In genomic region chr1:176691251-176692228, GRCh38 we compare ENCODE assay signal across 1 cellular context.
TF ChIP-seq lines count a peak whose summit lies in the region.

No MANE protein-coding gene starts in this region.

TF ChIP-seq in HEK293, 187 proteins besides CTCF, POLR2A, EP300 and RAD21 (continued from another document and continues in another):
- no peak for TF ChIP-seq PRDM4 (tag by site-specific recombination; IDR thresholded peaks at IDR 0.05)
- no peak for TF ChIP-seq ZNF214 (tag by site-specific recombination; IDR thresholded peaks at IDR 0.05; ENCODE audit: borderline replicate concordance)
- 0 out of 2 replicates have a peak, but pooled peaks have one; percentile 28 for TF ChIP-seq ZNF501 (tag by site-specific recombination; IDR thresholded peaks at IDR 0.05)
- no peak for TF ChIP-seq ZNF146 (tag by site-specific recombination; IDR thresholded peaks at IDR 0.05)
- no peak for TF ChIP-seq ZNF488 (tag by site-specific recombination; IDR thresholded peaks at IDR 0.05)
- TF ChIP-seq HIC1 (tag by site-specific recombination; IDR thresholded peaks at IDR 0.05), result no peak
- no peak for TF ChIP-seq ZSCAN23 (tag by site-specific recombination; IDR thresholded peaks at IDR 0.05)
- no peak for TF ChIP-seq ZNF202 (tag by site-specific recombination; IDR thresholded peaks at IDR 0.05; ENCODE audit: borderline replicate concordance)
- no peak for TF ChIP-seq ZNF571 (tag by site-specific recombination; IDR thresholded peaks at IDR 0.05)
- TF ChIP-seq ZNF239 (tag by site-specific recombination; IDR thresholded peaks at IDR 0.05), result no peak
- no peak for TF ChIP-seq ZNF610 (tag by site-specific recombination; IDR thresholded peaks at IDR 0.05; ENCODE audit: borderline replicate concordance)
- TF ChIP-seq ZNF350 (tag by site-specific recombination; IDR thresholded peaks at IDR 0.05), result no peak
- peak; percentile 82 for TF ChIP-seq ZNF654 (tag by site-specific recombination; IDR thresholded peaks at IDR 0.05; ENCODE audit: low read depth)
- TF ChIP-seq ZIC2 (tag by site-specific recombination; IDR thresholded peaks at IDR 0.05), result no peak
- TF ChIP-seq ZNF830 (tag by site-specific recombination; IDR thresholded peaks at IDR 0.05; ENCODE audit: low read depth), result no peak
- no peak for TF ChIP-seq ZNF416 (tag by site-specific recombination; IDR thresholded peaks at IDR 0.05)
- TF ChIP-seq ZSCAN16 (tag by site-specific recombination; IDR thresholded peaks at IDR 0.05), result no peak
- TF ChIP-seq ZNF658 (tag by site-specific recombination; IDR thresholded peaks at IDR 0.05), result no peak
- TF ChIP-seq ZNF292 (tag by site-specific recombination; IDR thresholded peaks at IDR 0.05; ENCODE audit: borderline replicate concordance, low read depth), result no peak
- TF ChIP-seq SP3 (tag by site-specific recombination; IDR thresholded peaks at IDR 0.05), result no peak
- peak; percentile 66 for TF ChIP-seq PRDM1 (tag by site-specific recombination; IDR thresholded peaks at IDR 0.05)
- peak; percentile 20; the same call in 1 of the 2 replicates for TF ChIP-seq FEZF1 (tag by site-specific recombination; IDR thresholded peaks at IDR 0.05)
- no peak for TF ChIP-seq ZNF521 (tag by site-specific recombination; IDR thresholded peaks at IDR 0.05)
- no peak for TF ChIP-seq ZNF184 (tag by site-specific recombination; IDR thresholded peaks at IDR 0.05)
- TF ChIP-seq ZFP37 (tag by site-specific recombination; IDR thresholded peaks at IDR 0.05), result no peak
- no peak for TF ChIP-seq BCL6B (tag by site-specific recombination; IDR thresholded peaks at IDR 0.05)
- TF ChIP-seq SCRT1 (tag by site-specific recombination; IDR thresholded peaks at IDR 0.05; ENCODE audit: borderline replicate concordance), result peak; percentile 75; the same call in 1 of the 2 replicates
- TF ChIP-seq ZNF280C (tag by site-specific recombination; IDR thresholded peaks at IDR 0.05), result no peak
- TF ChIP-seq BCL11A (tag by site-specific recombination; IDR thresholded peaks at IDR 0.05; ENCODE audit: low read depth), result no peak
- no peak for TF ChIP-seq ZBTB8A (tag by site-specific recombination; IDR thresholded peaks at IDR 0.05)
- TF ChIP-seq ZNF473 (tag by site-specific recombination; IDR thresholded peaks at IDR 0.05), result no peak
- no peak for TF ChIP-seq SP2 (tag by site-specific recombination; IDR thresholded peaks at IDR 0.05)
- TF ChIP-seq TRIM28 (IDR thresholded peaks at IDR 0.05; ENCODE audit: borderline replicate concordance, low read length), result no peak
- TF ChIP-seq ZNF548 (tag by site-specific recombination; IDR thresholded peaks at IDR 0.05), result no peak
- TF ChIP-seq ZNF423 (tag by site-specific recombination; IDR thresholded peaks at IDR 0.05), result no peak
- TF ChIP-seq ZNF302 (tag by site-specific recombination; IDR thresholded peaks at IDR 0.05; ENCODE audit: low read depth), result no peak
- no peak for TF ChIP-seq ZNF664 (tag by site-specific recombination; IDR thresholded peaks at IDR 0.05)
- no peak for TF ChIP-seq GLI2 (tag by site-specific recombination; IDR thresholded peaks at IDR 0.05; ENCODE audit: borderline replicate concordance, low read depth)
- TF ChIP-seq ZNF629 (tag by site-specific recombination; IDR thresholded peaks at IDR 0.05), result 0 out of 2 replicates have a peak, but pooled peaks have one; percentile 18
- no peak for TF ChIP-seq YY2 (tag by site-specific recombination; IDR thresholded peaks at IDR 0.05)
- no peak for TF ChIP-seq ZNF555 (tag by site-specific recombination; conservative IDR thresholded peaks at IDR 0.05)
- no peak for TF ChIP-seq ZBTB48 (tag by site-specific recombination; IDR thresholded peaks at IDR 0.05)
- TF ChIP-seq ZBTB7A (tag by site-specific recombination; IDR thresholded peaks at IDR 0.05; ENCODE audit: low read depth), result no peak
- no peak for TF ChIP-seq HOXC10 (CRISPR knock-in tag; IDR thresholded peaks at IDR 0.05)
- TF ChIP-seq ZNF138 (tag by site-specific recombination; IDR thresholded peaks at IDR 0.05; ENCODE audit: borderline replicate concordance), result no peak
- TF ChIP-seq ZNF513 (tag by site-specific recombination; IDR thresholded peaks at IDR 0.05), result no peak
- TF ChIP-seq GLIS1 (tag by site-specific recombination; IDR thresholded peaks at IDR 0.05), result no peak
- no peak for TF ChIP-seq ZNF140 (tag by site-specific recombination; IDR thresholded peaks at IDR 0.05)
- no peak for TF ChIP-seq ZNF114 (tag by site-specific recombination; IDR thresholded peaks at IDR 0.05)
- TF ChIP-seq ZNF2 (tag by site-specific recombination; IDR thresholded peaks at IDR 0.05), result 0 out of 2 replicates have a peak, but pooled peaks have one; percentile 26
- TF ChIP-seq ZBTB49 (tag by site-specific recombination; IDR thresholded peaks at IDR 0.05; ENCODE audit: low read depth), result no peak
- TF ChIP-seq AEBP2 (tag by site-specific recombination; IDR thresholded peaks at IDR 0.05; ENCODE audit: borderline replicate concordance), result no peak
- no peak for TF ChIP-seq ZNF157 (tag by site-specific recombination; IDR thresholded peaks at IDR 0.05)
- no peak for TF ChIP-seq ZNF76 (tag by site-specific recombination; IDR thresholded peaks at IDR 0.05; ENCODE audit: borderline replicate concordance, low read depth)
- no peak for TF ChIP-seq ZNF248 (tag by site-specific recombination; IDR thresholded peaks at IDR 0.05)
- TF ChIP-seq ZNF558 (tag by site-specific recombination; IDR thresholded peaks at IDR 0.05), result no peak
- no peak for TF ChIP-seq ZNF175 (tag by site-specific recombination; IDR thresholded peaks at IDR 0.05)
- TF ChIP-seq ZNF449 (tag by site-specific recombination; IDR thresholded peaks at IDR 0.05), result 0 out of 2 replicates have a peak, but pooled peaks have one; percentile 19
